ENCODE assay signal across 10 cellular contexts in the genomic region with DNA sequence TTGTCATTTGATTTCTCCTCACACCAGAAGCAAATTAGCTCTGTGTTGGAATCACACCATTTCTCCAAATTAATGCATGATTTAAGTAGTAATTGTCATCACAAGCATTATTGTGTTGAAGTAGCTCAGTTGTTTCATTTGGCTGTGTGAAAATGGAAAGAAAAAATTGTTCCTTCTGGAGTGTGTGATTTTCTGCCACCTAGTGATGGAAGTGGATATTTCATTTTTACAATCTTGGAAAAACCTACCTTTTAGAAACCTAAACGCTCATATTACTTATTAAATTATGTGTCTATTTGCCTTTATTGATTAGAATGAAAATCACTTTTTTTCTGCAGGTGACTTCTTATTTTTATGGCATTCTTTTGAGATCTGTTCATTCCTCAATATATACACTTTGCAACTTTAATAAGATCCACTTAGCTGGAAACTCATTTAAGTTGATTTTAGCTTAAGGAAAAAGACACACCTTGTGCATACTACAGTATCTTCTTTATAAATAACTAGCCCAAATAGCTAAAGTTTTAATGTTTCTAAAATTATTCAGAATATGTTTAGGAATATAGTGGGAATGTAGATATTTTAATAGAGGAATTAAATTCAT. TPM values are rescaled to one million over a fixed set of nuclear protein-coding genes. Genes with fewer than 3 reads are reported as not detected.
A peak's percentile ranks its signal among the peaks of the same experiment; 100 is the strongest.
DNase-seq lines count a peak whose midpoint lies in the region; ATAC-seq and TF ChIP-seq lines count a peak whose summit lies in the region.
"Had no signal": no experiment of that assay in that cellular context is flagged by ENCODE, and none has a peak within 500 bp of the region (broad histone marks: within the 10 kb centered on the region; RNA-seq: fewer than 3 reads in every experiment).

No MANE protein-coding gene starts in this region.

- no peaks in the 10 kb centered on the region for H3K36me3 ChIP-seq in thyroid gland

- TF ChIP-seq CTCF in HFF-Myc (IDR thresholded peaks at IDR 0.05; ENCODE audit: low read depth, low read length, missing control alignments), result peak; percentile 30
- TF ChIP-seq CTCF in foreskin keratinocyte (conservative IDR thresholded peaks at IDR 0.05), result peak; percentile 65
- TF ChIP-seq CTCF in thyroid gland (IDR thresholded peaks at IDR 0.05), result peak in 5 of 6 experiments; percentile 15 to 65 (median 63)

- peak; percentile 65 for ATAC-seq in foreskin keratinocyte
- ATAC-seq in HG03135 (IDR thresholded peaks at IDR 0.05; ENCODE audit: unreplicated experiment), result no peak
- ATAC-seq: naive thymus-derived CD8-positive, alpha-beta T cell had no signal

- no peak for TF ChIP-seq POLR2A in thyroid gland (IDR thresholded peaks at IDR 0.05)

- H3K4me1 ChIP-seq in foreskin keratinocyte (no peaks in the 10 kb centered on the region), thyroid gland (no peaks in the 10 kb centered on the region)

- WGBS in thyroid gland, 2 donors, result 11 to 18% methylated on average over 1 of the region's 1 CpG

- H3K4me3 ChIP-seq in HFF-Myc (replicated peaks; ENCODE audit: low read depth, low read length), result no peak overlapping the region
- H3K4me3 ChIP-seq in thyroid gland (replicated peaks in 1 of 3), result no peak overlapping the region
- H3K4me3 ChIP-seq: SK-N-MC had no signal

- H3K9me3 ChIP-seq in thyroid gland, result no peaks in the 10 kb centered on the region

- intact Hi-C loops in thyroid gland (cut with DNase I), result no loop called here

- peak; percentile 10 for DNase-seq in EH (ENCODE audit: low read depth)
- no peak for DNase-seq in HFF-Myc (ENCODE audit: extremely low read depth, low read depth)
- peak; percentile 31 for DNase-seq in RKO (ENCODE audit: low spot score)
- no peak for DNase-seq in foreskin keratinocyte
- DNase-seq in thyroid gland, result no peak
- DNase-seq in activated CD4-positive, alpha-beta T cell treated with anti-CD3 and anti-CD28 coated beads for 48 hours, result no peak
- DNase-seq in NCI-H1436 (lab: John Stamatoyannopoulos, UW), result no peak

- H3K27me3 ChIP-seq in foreskin keratinocyte (no peaks in the 10 kb centered on the region), thyroid gland (no peaks in the 10 kb centered on the region)

- H3K27ac ChIP-seq in foreskin keratinocyte, result no peak overlapping the region
- H3K27ac ChIP-seq in thyroid gland, result no peak overlapping the region
- H3K27ac ChIP-seq: SK-N-MC had no signal

RNA-seq across cellular contexts. Expression of a gene that starts 50.0 kb away (rescaled TPM):
- 158 and 162 TPM in 2 replicates for total RNA-seq in foreskin keratinocyte
- 211 and 231 TPM in 2 replicates for polyA plus RNA-seq in foreskin keratinocyte
- 10 to 100 TPM; 72.3 to 99.5 (median 88.8) TPM for total RNA-seq in thyroid gland

Comparison
In these comparisons a context has a peak if more than half of its experiments do, and no peak if none do; other contexts are left out.
1. DNase-seq: peak in EH (single experiment) and RKO (single experiment); none in HFF-Myc (single experiment), foreskin keratinocyte (0 of 2), thyroid gland (0 of 2), activated CD4-positive, alpha-beta T cell treated with anti-CD3 and anti-CD28 coated beads for 48 hours (single experiment) and NCI-H1436 (single experiment).
2. Peak in every context shown above with its lines, with median percentiles within 50 percentile points of each other: CTCF ChIP-seq.